8 cellular contexts compared by ENCODE assay signal in genomic region chrX:53224860-53225797, GRCh38. TPM values are rescaled to one million over a fixed set of nuclear protein-coding genes. Genes with fewer than 3 reads are reported as not detected.
A peak's percentile ranks its signal among the peaks of the same experiment; 100 is the strongest.
DNase-seq lines count a peak whose midpoint lies in the region; ATAC-seq and TF ChIP-seq lines count a peak whose summit lies in the region.

Gene KDM5C (minus strand): TSS chrX:53225207. CDS start chrX:53224889, 318 bp downstream.

- ATAC-seq in GM19025 (IDR thresholded peaks at IDR 0.05; ENCODE audit: low read depth, unreplicated experiment) (peak; percentile 57), HG03354 (IDR thresholded peaks at IDR 0.05; ENCODE audit: poor library complexity, severe bottlenecking, unreplicated experiment) (peak; percentile 89)

- H3K4me3 ChIP-seq in kidney epithelial cell (ENCODE audit: low read depth, low read length), result peak within 1 kb of the TSS; percentile 94

- peaks cover 32% of the 10 kb centered on the region for H3K4me1 Mint-ChIP-seq in chondrocyte (ENCODE audit: low read depth)

- H3K9me3 Mint-ChIP-seq in chondrocyte (ENCODE audit: low read depth), result peaks cover 2% of the 10 kb centered on the region

- TF ChIP-seq CTCF in chondrocyte (IDR thresholded peaks at IDR 0.05), result no peak
- TF ChIP-seq CTCF in kidney epithelial cell (IDR thresholded peaks at IDR 0.05; ENCODE audit: insufficient read depth, low read length, poor library complexity, severe bottlenecking), result no peak

- H3K27me3 ChIP-seq in kidney epithelial cell (ENCODE audit: control insufficient read depth, insufficient read depth, low read length), result no peaks in the 10 kb centered on the region

- H3K4me3 Mint-ChIP-seq in chondrocyte (ENCODE audit: unreplicated experiment), result peak within 1 kb of the TSS; percentile 82

- no peaks in the 10 kb centered on the region for H3K27me3 Mint-ChIP-seq in chondrocyte (ENCODE audit: low read depth)

- H3K36me3 Mint-ChIP-seq in chondrocyte (ENCODE audit: low read depth), result no peaks in the 10 kb centered on the region

- no peaks in the 10 kb centered on the region for H3K36me3 ChIP-seq in kidney epithelial cell (ENCODE audit: control insufficient read depth, insufficient read depth, low read length)

- peak; percentile 98 for DNase-seq in AG08396 (ENCODE audit: low spot score)
- DNase-seq in NCI-H510A (lab: John Stamatoyannopoulos, UW), result peak; percentile 86
- peak; percentile 76 for DNase-seq in activated CD4-positive, alpha-beta T cell treated with anti-CD3 and anti-CD28 coated beads for 1 hour
- peak; percentile 95 for DNase-seq in chondrocyte (ENCODE audit: low spot score)
- DNase-seq in kidney epithelial cell (ENCODE audit: low read depth), result peak; percentile 39
- DNase-seq in stimulated activated CD4-positive, alpha-beta T cell treated with anti-CD3 and anti-CD28 coated beads, Interleukin-15, amount 100 ng/mL, for 48 hours (ENCODE audit: low read depth in 2 of 2), result peak; percentile 79 to 88

- H3K27ac Mint-ChIP-seq in chondrocyte (ENCODE audit: unreplicated experiment), result peak within 1 kb of the TSS; percentile 99

RNA-seq across cellular contexts. Expression of gene KDM5C, which starts in this region (rescaled TPM):
- total RNA-seq in chondrocyte, result 70.1 to 85.0 TPM (median 75.2 TPM) in 3 replicates
- total RNA-seq in kidney epithelial cell, result 114 and 128 TPM in 2 replicates

Comparison
In these comparisons a context has a peak if more than half of its experiments do, and no peak if none do; other contexts are left out.
1. Peak in every context shown above with its lines: DNase-seq, ATAC-seq and H3K4me3 ChIP-seq.
2. DNase-seq: peak in every context shown above with its lines; median percentile 98 in AG08396; 95 in chondrocyte; 86 in NCI-H510A; 84 in stimulated activated CD4-positive, alpha-beta T cell treated with anti-CD3 and anti-CD28 coated beads, Interleukin-15, amount 100 ng/mL, for 48 hours; 76 in activated CD4-positive, alpha-beta T cell treated with anti-CD3 and anti-CD28 coated beads for 1 hour; 39 in kidney epithelial cell.